ENCODE assay signal across 3 cellular contexts in the genomic region with DNA sequence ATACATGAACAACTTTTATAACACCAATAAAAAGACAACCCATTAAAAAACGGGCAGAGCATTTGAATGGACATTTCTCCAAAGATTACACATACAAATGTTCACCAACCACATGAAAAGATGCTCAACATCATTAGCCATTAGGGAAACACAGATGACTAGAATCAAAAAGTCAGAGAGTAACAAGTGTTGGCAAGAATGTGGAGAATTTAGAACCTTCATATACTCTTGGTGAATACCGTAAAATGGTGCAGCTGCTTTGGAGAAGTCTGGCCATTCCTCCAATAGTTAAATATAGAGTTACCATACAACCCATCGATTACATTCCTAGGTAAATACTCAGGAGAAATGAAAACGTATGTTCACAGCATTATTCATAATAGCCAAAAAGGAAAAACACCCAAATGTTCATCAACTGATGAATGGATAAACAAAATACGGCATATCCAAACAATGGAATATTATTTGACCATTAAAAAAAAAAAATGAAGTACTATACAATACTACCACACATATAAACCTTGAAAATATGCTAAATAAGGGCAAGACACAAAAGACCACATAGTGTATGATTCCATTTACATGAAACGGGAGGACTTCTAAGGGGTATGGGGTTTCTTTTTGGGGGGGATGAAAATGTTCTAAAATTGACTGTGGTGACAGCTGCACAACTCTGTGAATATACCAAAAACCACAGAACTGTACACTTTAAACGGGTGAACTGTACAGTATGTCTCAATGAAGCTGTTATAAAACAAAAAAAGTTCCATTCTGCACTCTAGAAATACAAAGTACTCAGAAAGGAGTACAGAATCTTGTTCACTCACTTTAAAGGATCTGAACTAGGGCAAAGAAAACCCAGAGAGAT.
TF ChIP-seq lines count a peak whose summit lies in the region.

No MANE protein-coding gene starts in this region.

TF ChIP-seq in A549, 52 proteins besides CTCF, POLR2A, EP300 and RAD21:
- TF ChIP-seq HOXB13 (CRISPR knock-in tag; IDR thresholded peaks at IDR 0.05; ENCODE audit: low read depth), result no peak
- no peak for TF ChIP-seq KDM1A (IDR thresholded peaks at IDR 0.05; ENCODE audit: low read depth)
- no peak for TF ChIP-seq FOXS1 (CRISPR knock-in tag; IDR thresholded peaks at IDR 0.05)
- no peak for TF ChIP-seq NPAS2 (CRISPR knock-in tag; IDR thresholded peaks at IDR 0.05; ENCODE audit: borderline replicate concordance)
- no peak for TF ChIP-seq JUNB (IDR thresholded peaks at IDR 0.05)
- TF ChIP-seq POLR2AphosphoS2 (conservative IDR thresholded peaks at IDR 0.05; ENCODE audit: low read length), result no peak
- TF ChIP-seq RNF2 (IDR thresholded peaks at IDR 0.05; ENCODE audit: borderline replicate concordance, low read depth), result no peak
- no peak for TF ChIP-seq KDM5A (IDR thresholded peaks at IDR 0.05)
- TF ChIP-seq, protein P1, sequence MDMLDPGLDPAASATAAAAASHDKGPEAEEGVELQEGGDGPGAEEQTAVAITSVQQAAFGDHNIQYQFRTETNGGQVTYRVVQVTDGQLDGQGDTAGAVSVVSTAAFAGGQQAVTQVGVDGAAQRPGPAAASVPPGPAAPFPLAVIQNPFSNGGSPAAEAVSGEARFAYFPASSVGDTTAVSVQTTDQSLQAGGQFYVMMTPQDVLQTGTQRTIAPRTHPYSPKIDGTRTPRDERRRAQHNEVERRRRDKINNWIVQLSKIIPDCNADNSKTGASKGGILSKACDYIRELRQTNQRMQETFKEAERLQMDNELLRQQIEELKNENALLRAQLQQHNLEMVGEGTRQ (IDR thresholded peaks at IDR 0.05), result no peak
- no peak for TF ChIP-seq EHMT2 (IDR thresholded peaks at IDR 0.05; ENCODE audit: low read depth)

TF ChIP-seq in endothelial cell of umbilical vein, 7 proteins besides CTCF, POLR2A, EP300 and RAD21:
- TF ChIP-seq MYC (IDR thresholded peaks at IDR 0.05; ENCODE audit: low read depth, low read length) (no peak), JUN (IDR thresholded peaks at IDR 0.05; ENCODE audit: borderline replicate concordance, insufficient read depth, insufficient read length, low read depth) (no peak), POLR2AphosphoS5 (IDR thresholded peaks at IDR 0.05; ENCODE audit: insufficient read depth, low read depth, low read length) (no peak), FOS (IDR thresholded peaks at IDR 0.05; ENCODE audit: borderline replicate concordance, insufficient read depth, low read length) (no peak), GATA2 (IDR thresholded peaks at IDR 0.05; ENCODE audit: insufficient read depth, insufficient read length, low read depth, low read length) (no peak), EZH2 (IDR thresholded peaks at IDR 0.05; ENCODE audit: borderline replicate concordance, low read depth, low read length, severe bottlenecking) (no peak)
- TF ChIP-seq, protein P2, sequence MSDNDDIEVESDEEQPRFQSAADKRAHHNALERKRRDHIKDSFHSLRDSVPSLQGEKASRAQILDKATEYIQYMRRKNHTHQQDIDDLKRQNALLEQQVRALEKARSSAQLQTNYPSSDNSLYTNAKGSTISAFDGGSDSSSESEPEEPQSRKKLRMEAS (IDR thresholded peaks at IDR 0.05; ENCODE audit: insufficient read depth, insufficient read length), result no peak

TF ChIP-seq in neural cell, 6 proteins besides CTCF, POLR2A, EP300 and RAD21:
- TF ChIP-seq MXI1 (conservative IDR thresholded peaks at IDR 0.05; ENCODE audit: poor library complexity, severe bottlenecking) (no peak), TAF1 (IDR thresholded peaks at IDR 0.05; ENCODE audit: low read depth) (no peak), EZH2 (IDR thresholded peaks at IDR 0.05; ENCODE audit: borderline replicate concordance, insufficient read depth, low read length, poor library complexity, severe bottlenecking) (no peak), POLR2AphosphoS5 (IDR thresholded peaks at IDR 0.05) (no peak), SMC3 (conservative IDR thresholded peaks at IDR 0.05; ENCODE audit: poor library complexity) (no peak)
- TF ChIP-seq, protein P3, sequence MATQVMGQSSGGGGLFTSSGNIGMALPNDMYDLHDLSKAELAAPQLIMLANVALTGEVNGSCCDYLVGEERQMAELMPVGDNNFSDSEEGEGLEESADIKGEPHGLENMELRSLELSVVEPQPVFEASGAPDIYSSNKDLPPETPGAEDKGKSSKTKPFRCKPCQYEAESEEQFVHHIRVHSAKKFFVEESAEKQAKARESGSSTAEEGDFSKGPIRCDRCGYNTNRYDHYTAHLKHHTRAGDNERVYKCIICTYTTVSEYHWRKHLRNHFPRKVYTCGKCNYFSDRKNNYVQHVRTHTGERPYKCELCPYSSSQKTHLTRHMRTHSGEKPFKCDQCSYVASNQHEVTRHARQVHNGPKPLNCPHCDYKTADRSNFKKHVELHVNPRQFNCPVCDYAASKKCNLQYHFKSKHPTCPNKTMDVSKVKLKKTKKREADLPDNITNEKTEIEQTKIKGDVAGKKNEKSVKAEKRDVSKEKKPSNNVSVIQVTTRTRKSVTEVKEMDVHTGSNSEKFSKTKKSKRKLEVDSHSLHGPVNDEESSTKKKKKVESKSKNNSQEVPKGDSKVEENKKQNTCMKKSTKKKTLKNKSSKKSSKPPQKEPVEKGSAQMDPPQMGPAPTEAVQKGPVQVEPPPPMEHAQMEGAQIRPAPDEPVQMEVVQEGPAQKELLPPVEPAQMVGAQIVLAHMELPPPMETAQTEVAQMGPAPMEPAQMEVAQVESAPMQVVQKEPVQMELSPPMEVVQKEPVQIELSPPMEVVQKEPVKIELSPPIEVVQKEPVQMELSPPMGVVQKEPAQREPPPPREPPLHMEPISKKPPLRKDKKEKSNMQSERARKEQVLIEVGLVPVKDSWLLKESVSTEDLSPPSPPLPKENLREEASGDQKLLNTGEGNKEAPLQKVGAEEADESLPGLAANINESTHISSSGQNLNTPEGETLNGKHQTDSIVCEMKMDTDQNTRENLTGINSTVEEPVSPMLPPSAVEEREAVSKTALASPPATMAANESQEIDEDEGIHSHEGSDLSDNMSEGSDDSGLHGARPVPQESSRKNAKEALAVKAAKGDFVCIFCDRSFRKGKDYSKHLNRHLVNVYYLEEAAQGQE (IDR thresholded peaks at IDR 0.05; ENCODE audit: borderline replicate concordance), result no peak
